In the genomic region with DNA sequence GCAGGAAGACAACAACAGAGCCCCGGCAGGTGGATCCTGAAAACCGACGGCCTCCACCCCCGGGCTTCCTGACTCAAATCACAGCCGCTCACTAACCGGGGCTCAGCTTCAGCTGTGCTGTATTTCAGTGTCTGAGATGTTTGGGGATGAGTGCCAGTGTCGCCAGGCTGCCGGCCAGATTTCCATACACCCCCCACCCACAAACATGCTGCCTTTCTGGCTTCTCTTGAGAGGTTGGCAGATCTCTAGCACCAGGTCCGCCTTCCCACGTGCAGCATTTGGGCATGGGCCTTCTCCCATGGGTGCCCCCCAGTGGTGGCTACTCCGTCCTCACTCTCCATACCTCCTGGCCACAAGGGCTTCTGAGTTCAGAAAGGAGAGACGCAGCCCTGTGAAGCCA, we compare ENCODE assay signal across 12 cellular contexts. TPM values are rescaled to one million over a fixed set of nuclear protein-coding genes. Genes with fewer than 3 reads are reported as not detected.
DNase-seq lines count a peak whose midpoint lies in the region; ATAC-seq and TF ChIP-seq lines count a peak whose summit lies in the region.
"Had no signal": no experiment of that assay in that cellular context is flagged by ENCODE, and none has a peak within 500 bp of the region (broad histone marks: within the 10 kb centered on the region; RNA-seq: fewer than 3 reads in every experiment).

No MANE protein-coding gene starts in this region.

- no peaks in the 10 kb centered on the region for H3K9me3 ChIP-seq in Caco-2
- no peaks in the 10 kb centered on the region for H3K9me3 ChIP-seq in gastroesophageal sphincter

- WGBS in gastroesophageal sphincter (ENCODE audit: low coverage in 1 of 2), 2 donors: 34 to 36% methylated on average over 4 of the region's 12 CpGs

- no peak for ATAC-seq in WTC11
- peak; percentile 70 for ATAC-seq in left ventricle myocardium superior
- no peak for ATAC-seq in gastroesophageal sphincter

- peak; percentile 13 to 56 for TF ChIP-seq CTCF in Caco-2 (IDR thresholded peaks at IDR 0.05; ENCODE audit: insufficient read depth in 1 of 2, low read depth in 1 of 2, low read length in 1 of 2, severe bottlenecking in 1 of 2, unreplicated experiment in 1 of 2)
- TF ChIP-seq CTCF in HFFc6 (IDR thresholded peaks at IDR 0.05): peak; percentile 41
- no peak for TF ChIP-seq CTCF in WTC11 (IDR thresholded peaks at IDR 0.05)
- TF ChIP-seq CTCF in gastroesophageal sphincter (IDR thresholded peaks at IDR 0.05): no peak

- H3K27me3 Mint-ChIP-seq in Caco-2 (ENCODE audit: insufficient read depth, unreplicated experiment): peaks cover 2% of the 10 kb centered on the region
- peaks cover 6% of the 10 kb centered on the region for H3K27me3 Mint-ChIP-seq in HFFc6 (ENCODE audit: insufficient read depth)
- no peaks in the 10 kb centered on the region for H3K27me3 Mint-ChIP-seq in WTC11 (ENCODE audit: low read depth)
- H3K27me3 Mint-ChIP-seq: activated CD4-positive, alpha-beta memory T cell treated with anti-CD3 and anti-CD28 coated beads, Interleukin-2, amount 10 ng/mL, durations not matched to agents 7 days and 5 days had no signal

- DNase-seq in Caco-2 (peak in 1 of 2 experiments; percentile 49), HFFc6 (no peak), WTC11 (ENCODE audit: low spot score) (no peak), left ventricle myocardium superior (peak; percentile 51), Kasumi-1 (lab: John Stamatoyannopoulos, UW) (no peak), NCI-H128 (lab: John Stamatoyannopoulos, UW; ENCODE audit: unreplicated experiment) (no peak), NCI-H524 (lab: John Stamatoyannopoulos, UW) (no peak)
- DNase-seq: activated CD4-positive, alpha-beta memory T cell treated with anti-CD3 and anti-CD28 coated beads, Interleukin-2, amount 10 ng/mL, durations not matched to agents 7 days and 5 days; activated naive CD4-positive, alpha-beta T cell treated with Interleukin-2 at 50 U/mL for 16 hours; midbrain; NCI-H1048 had no signal

- no peak for TF ChIP-seq EP300 in gastroesophageal sphincter (IDR thresholded peaks at IDR 0.05)

- H3K27me3 ChIP-seq in Caco-2 (replicated peaks; ENCODE audit: control insufficient read depth, insufficient read depth, low read length): no peaks in the 10 kb centered on the region; the same call in 1 of the 2 replicates
- no peaks in the 10 kb centered on the region for H3K27me3 ChIP-seq in gastroesophageal sphincter

- no peaks in the 10 kb centered on the region for H3K36me3 ChIP-seq in Caco-2 (ENCODE audit: control insufficient read depth, insufficient read depth, low read length)
- peaks cover 0 to 5% of the 10 kb centered on the region in 2 donors for H3K36me3 ChIP-seq in gastroesophageal sphincter

- no peak overlapping the region for H3K4me3 Mint-ChIP-seq in Caco-2 (ENCODE audit: unreplicated experiment)
- H3K4me3 Mint-ChIP-seq in HFFc6: no peak overlapping the region
- no peak overlapping the region for H3K4me3 Mint-ChIP-seq in WTC11
- H3K4me3 Mint-ChIP-seq: activated CD4-positive, alpha-beta memory T cell treated with anti-CD3 and anti-CD28 coated beads, Interleukin-2, amount 10 ng/mL, durations not matched to agents 7 days and 5 days had no signal

- no peak overlapping the region for H3K27ac ChIP-seq in gastroesophageal sphincter

- POLR2A ChIA-PET in Caco-2 (lab: Charles Lee) (no interaction called here), WTC11 (lab: Charles Lee) (no interaction called here)

- H3K36me3 Mint-ChIP-seq in Caco-2 (ENCODE audit: insufficient read depth, unreplicated experiment) (no peaks in the 10 kb centered on the region), HFFc6 (ENCODE audit: low read depth) (no peaks in the 10 kb centered on the region), WTC11 (no peaks in the 10 kb centered on the region)

- intact Hi-C loops in Caco-2 (cut with micrococcal nuclease; ENCODE audit: unreplicated experiment) (no loop called here), left ventricle myocardium superior (cut with micrococcal nuclease) (no loop called here)

- H3K4me1 Mint-ChIP-seq in Caco-2 (ENCODE audit: low read depth, unreplicated experiment) (no peaks in the 10 kb centered on the region), HFFc6 (ENCODE audit: low read depth) (peaks cover 11% of the 10 kb centered on the region), WTC11 (peaks cover 5% of the 10 kb centered on the region; the same call in 1 of the 2 replicates)
- H3K4me1 Mint-ChIP-seq: activated CD4-positive, alpha-beta memory T cell treated with anti-CD3 and anti-CD28 coated beads, Interleukin-2, amount 10 ng/mL, durations not matched to agents 7 days and 5 days had no signal

- H3K9me3 Mint-ChIP-seq in Caco-2 (ENCODE audit: unreplicated experiment) (no peaks in the 10 kb centered on the region), HFFc6 (no peaks in the 10 kb centered on the region), WTC11 (no peaks in the 10 kb centered on the region)
- H3K9me3 Mint-ChIP-seq: activated CD4-positive, alpha-beta memory T cell treated with anti-CD3 and anti-CD28 coated beads, Interleukin-2, amount 10 ng/mL, durations not matched to agents 7 days and 5 days had no signal

- no peak for TF ChIP-seq POLR2A in gastroesophageal sphincter (IDR thresholded peaks at IDR 0.05)

- H3K27ac Mint-ChIP-seq in Caco-2 (ENCODE audit: unreplicated experiment) (no peak overlapping the region), HFFc6 (no peak overlapping the region), WTC11 (no peak overlapping the region)
- H3K27ac Mint-ChIP-seq: activated CD4-positive, alpha-beta memory T cell treated with anti-CD3 and anti-CD28 coated beads, Interleukin-2, amount 10 ng/mL, durations not matched to agents 7 days and 5 days had no signal

- no peaks in the 10 kb centered on the region for H3K4me1 ChIP-seq in Caco-2
- H3K4me1 ChIP-seq in gastroesophageal sphincter: peaks cover 0 to 31% (median 0%) of the 10 kb centered on the region in 3 donors

- H3K4me3 ChIP-seq in Caco-2 (ENCODE audit: low read depth, low read length) (no peak overlapping the region), gastroesophageal sphincter (no peak overlapping the region)

- CTCF ChIA-PET in Caco-2 (lab: Charles Lee) (no interaction called here), WTC11 (lab: Charles Lee) (interaction anchor here (0.5 to 3.0 kb wide), 3 partner anchors 28 to 61 kb away, joined by 3 to 13 read pairs (median 4); no protein-coding TSS in a partner anchor)

- no TSS peak for BruUV-seq in Caco-2 (replicated peaks; lab: Mats Ljungman, UMichigan)

TF ChIP-seq in WTC11, 78 proteins besides CTCF, POLR2A, EP300 and RAD21:
- TF ChIP-seq ZNF423 (CRISPR knock-in tag; IDR thresholded peaks at IDR 0.05): 0 out of 2 replicates have a peak, but pooled peaks have one; percentile 21
- no peak for TF ChIP-seq RORB (CRISPR knock-in tag; IDR thresholded peaks at IDR 0.05)
- TF ChIP-seq, protein P1, sequence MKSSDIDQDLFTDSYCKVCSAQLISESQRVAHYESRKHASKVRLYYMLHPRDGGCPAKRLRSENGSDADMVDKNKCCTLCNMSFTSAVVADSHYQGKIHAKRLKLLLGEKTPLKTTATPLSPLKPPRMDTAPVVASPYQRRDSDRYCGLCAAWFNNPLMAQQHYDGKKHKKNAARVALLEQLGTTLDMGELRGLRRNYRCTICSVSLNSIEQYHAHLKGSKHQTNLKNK (CRISPR knock-in tag; IDR thresholded peaks at IDR 0.05): no peak

RNA-seq across cellular contexts. Expression of a gene that starts 34.8 kb away (rescaled TPM):
- 9.6 and 11.0 TPM in 2 replicates for total RNA-seq in Caco-2 (2022)
- 10 to 100 TPM in 4 of 6 experiments, 1 to 10 TPM in 2; 8.0 to 12.6 (median 10.7) TPM for total RNA-seq in HFFc6 (2021; fragmentation: NEBNext Ultra II Directional; extraction: Animal tissue kit (Norgen Biotek cat#: 25700))
- 9.3 to 10.3 TPM (median 9.6 TPM) in 3 replicates for total RNA-seq in WTC11 (2021)
- total RNA-seq in left ventricle myocardium superior: 18.5 TPM
- total RNA-seq in gastroesophageal sphincter: 10 to 100 TPM; 10.9 to 12.6 (median 11.7) TPM

Comparison
In these comparisons a context has a peak if more than half of its experiments do, and no peak if none do; other contexts are left out.
1. CTCF ChIP-seq: peak in Caco-2 (2 of 2) and HFFc6 (single experiment); none in WTC11 (single experiment) and gastroesophageal sphincter (0 of 4).